21 cellular contexts compared by ENCODE assay signal in the genomic region with DNA sequence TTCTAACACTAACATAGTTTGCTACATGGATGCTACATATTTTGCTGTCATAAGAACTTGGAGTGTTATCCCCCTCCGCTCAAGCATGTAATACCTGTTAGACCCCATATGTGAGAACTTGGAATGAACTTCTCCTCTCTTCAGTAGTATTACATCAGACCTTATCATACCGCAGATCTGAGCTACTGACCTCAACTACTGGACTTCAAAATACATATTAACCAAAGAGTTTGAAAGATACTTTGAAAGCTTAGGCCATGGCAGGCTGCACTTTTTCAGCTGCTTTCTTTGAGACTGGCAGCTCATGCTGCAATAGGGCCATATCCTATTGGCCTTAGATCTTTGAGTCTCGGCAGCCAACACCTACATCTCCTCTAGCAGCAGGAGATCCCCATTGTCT.
"Had no signal": no experiment of that assay in that cellular context is flagged by ENCODE, and none has a peak within 500 bp of the region (broad histone marks: within the 10 kb centered on the region; RNA-seq: fewer than 3 reads in every experiment).

No MANE protein-coding gene starts in this region.

- H3K27ac Mint-ChIP-seq: immature natural killer cell, natural killer cell had no signal

- DNase-seq: effector memory CD4-positive, alpha-beta T cell; gastrocnemius medialis; glutamatergic neuron; immature natural killer cell; left ventricle myocardium inferior; mucosa of descending colon; natural killer cell; nucleus accumbens; ovary; small intestine; stimulated activated CD4-positive, alpha-beta T cell treated with anti-CD3 and anti-CD28 coated beads, Interleukin-12 subunit alpha, Interleukin-12 subunit beta, amount 100 ng/mL, for 4 hours; stimulated activated naive CD4-positive, alpha-beta T cell; stomach; substantia nigra; trophoblast cell had no signal

- H3K4me3 ChIP-seq: esophagus muscularis mucosa, gastrocnemius medialis, left ventricle myocardium inferior, lung, mucosa of descending colon, ovary, right atrium auricular region, stomach, thoracic aorta had no signal

- H3K4me3 Mint-ChIP-seq: immature natural killer cell, natural killer cell, neural crest cell had no signal

- H3K36me3 ChIP-seq: ovary, thoracic aorta had no signal

- H3K9me3 Mint-ChIP-seq: immature natural killer cell, natural killer cell had no signal

- ATAC-seq: gastrocnemius medialis, mucosa of descending colon, natural killer cell had no signal

- H3K27ac ChIP-seq: epithelial cell of prostate, esophagus muscularis mucosa, gastrocnemius medialis, left ventricle myocardium inferior, ovary, right atrium auricular region, stomach, thoracic aorta had no signal

- H3K4me1 ChIP-seq: gastrocnemius medialis, left ventricle myocardium inferior, right atrium auricular region had no signal

- H3K27me3 ChIP-seq: esophagus muscularis mucosa, gastrocnemius medialis, ovary, right atrium auricular region, stomach had no signal

- H3K4me1 Mint-ChIP-seq: immature natural killer cell, neural crest cell had no signal

- H3K9me3 ChIP-seq: esophagus muscularis mucosa, gastrocnemius medialis, left ventricle myocardium inferior, mucosa of descending colon, ovary, right atrium auricular region, stomach, thoracic aorta had no signal
